1 cellular context compared by ENCODE assay signal in genomic region chr3:40086890-40087884, GRCh38.
A peak's percentile ranks its signal among the peaks of the same experiment; 100 is the strongest.
TF ChIP-seq lines count a peak whose summit lies in the region.

No MANE protein-coding gene starts in this region.

TF ChIP-seq in HepG2, 621 proteins besides CTCF, POLR2A, EP300 and RAD21 (continued from another document and continues in another):
- TF ChIP-seq GMEB1 (CRISPR knock-in tag; IDR thresholded peaks at IDR 0.05; ENCODE audit: borderline replicate concordance) (no peak), CREBL2 (CRISPR knock-in tag; IDR thresholded peaks at IDR 0.05; ENCODE audit: borderline replicate concordance) (no peak), FLYWCH1 (CRISPR knock-in tag; IDR thresholded peaks at IDR 0.05) (no peak), BORCS8-MEF2B (CRISPR knock-in tag; IDR thresholded peaks at IDR 0.05) (no peak), GFI1 (CRISPR knock-in tag; IDR thresholded peaks at IDR 0.05; ENCODE audit: borderline replicate concordance) (peak; percentile 98), GABPB1 (CRISPR knock-in tag; IDR thresholded peaks at IDR 0.05) (no peak), SPEN (CRISPR knock-in tag; IDR thresholded peaks at IDR 0.05; ENCODE audit: low read depth) (no peak), CENPX (CRISPR knock-in tag; IDR thresholded peaks at IDR 0.05) (no peak), ZNF292 (CRISPR knock-in tag; IDR thresholded peaks at IDR 0.05; ENCODE audit: borderline replicate concordance, low read depth) (peak; percentile 67; the same call in 1 of the 2 replicates), GATAD1 (CRISPR knock-in tag; IDR thresholded peaks at IDR 0.05) (0 out of 2 replicates have a peak, but pooled peaks have one; percentile 24), ARID2 (CRISPR knock-in tag; IDR thresholded peaks at IDR 0.05; ENCODE audit: borderline replicate concordance) (no peak), ZNF780A (CRISPR knock-in tag; IDR thresholded peaks at IDR 0.05) (no peak), ZNF460 (CRISPR knock-in tag; IDR thresholded peaks at IDR 0.05; ENCODE audit: borderline replicate concordance) (no peak), ZNF275 (CRISPR knock-in tag; IDR thresholded peaks at IDR 0.05; ENCODE audit: borderline replicate concordance) (no peak), REST (IDR thresholded peaks at IDR 0.05; ENCODE audit: borderline replicate concordance in 1 of 2, low read depth in 1 of 2, low read length in 2 of 2) (no peak), ZFP91 (CRISPR knock-in tag; IDR thresholded peaks at IDR 0.05; ENCODE audit: borderline replicate concordance) (no peak), FOXA3 (CRISPR knock-in tag; IDR thresholded peaks at IDR 0.05) (peak; percentile 92), DDIT3 (CRISPR knock-in tag; IDR thresholded peaks at IDR 0.05) (no peak), KAT7 (CRISPR knock-in tag; IDR thresholded peaks at IDR 0.05; ENCODE audit: borderline replicate concordance) (no peak), U2AF2 (IDR thresholded peaks at IDR 0.05; ENCODE audit: low read depth, low read length) (no peak), ZNF33B (CRISPR knock-in tag; IDR thresholded peaks at IDR 0.05) (no peak), KLF9 (CRISPR knock-in tag; IDR thresholded peaks at IDR 0.05; ENCODE audit: low read depth) (no peak), NFAT5 (CRISPR knock-in tag; IDR thresholded peaks at IDR 0.05) (no peak), FOXK2 (IDR thresholded peaks at IDR 0.05) (no peak), SMAD3 (CRISPR knock-in tag; IDR thresholded peaks at IDR 0.05) (no peak; the same call in 1 of the 2 replicates), ZNF609 (CRISPR knock-in tag; IDR thresholded peaks at IDR 0.05; ENCODE audit: borderline replicate concordance) (peak; percentile 72; the same call in 1 of the 2 replicates), RORA (CRISPR knock-in tag; IDR thresholded peaks at IDR 0.05) (no peak), ZNF30 (CRISPR knock-in tag; IDR thresholded peaks at IDR 0.05) (no peak), ZNF17 (CRISPR knock-in tag; IDR thresholded peaks at IDR 0.05) (no peak), ZFP36 (IDR thresholded peaks at IDR 0.05; ENCODE audit: borderline replicate concordance, low read depth, low read length, partially characterized antibody) (no peak), ZMYM2 (CRISPR knock-in tag; IDR thresholded peaks at IDR 0.05) (no peak), KDM4B (CRISPR knock-in tag; IDR thresholded peaks at IDR 0.05) (no peak), RAD51 (IDR thresholded peaks at IDR 0.05; ENCODE audit: borderline replicate concordance) (no peak), ZNF589 (CRISPR knock-in tag; conservative IDR thresholded peaks at IDR 0.05) (no peak), RELA (CRISPR knock-in tag; IDR thresholded peaks at IDR 0.05) (no peak), DMAP1 (CRISPR knock-in tag; IDR thresholded peaks at IDR 0.05) (no peak), HMGXB3 (CRISPR knock-in tag; IDR thresholded peaks at IDR 0.05; ENCODE audit: borderline replicate concordance) (no peak)
